In genomic region chr12:85405781-85406522, GRCh38 we compare ENCODE assay signal across 14 cellular contexts.
DNase-seq lines count a peak whose midpoint lies in the region; ATAC-seq and TF ChIP-seq lines count a peak whose summit lies in the region.
"Had no signal": no experiment of that assay in that cellular context is flagged by ENCODE, and none has a peak within 500 bp of the region (broad histone marks: within the 10 kb centered on the region; RNA-seq: fewer than 3 reads in every experiment).

No MANE protein-coding gene starts in this region.

- DNase-seq in AG10803 (ENCODE audit: low read depth) (peak; percentile 92), LHCN-M2 (ENCODE audit: low read depth) (peak; percentile 50), cardiac fibroblast (ENCODE audit: low read depth in 2 of 2) (peak; percentile 55 to 63), myocyte (ENCODE audit: low read depth) (peak; percentile 17), amygdala (lab: John Stamatoyannopoulos, UW) (no peak), amniotic stem cell (lab: John Stamatoyannopoulos, UW) (no peak)
- no peak for DNase-seq in stimulated activated naive CD4-positive, alpha-beta T cell treated with Interleukin-2 at 50 U/mL for 16 hours (lab: John Stamatoyannopoulos, UW)
- DNase-seq: dermis blood vessel endothelial cell; NCI-H187; stimulated activated CD4-positive, alpha-beta T cell treated with anti-CD3 and anti-CD28 coated beads, Interleukin-4, amount 100 ng/mL, for 1 hour; WERI-Rb-1 had no signal

- TF ChIP-seq CTCF in AG10803 (conservative IDR thresholded peaks at IDR 0.05; ENCODE audit: low read length) (no peak), cardiac fibroblast (IDR thresholded peaks at IDR 0.05; ENCODE audit: low read depth, low read length) (no peak)

- no peak for ATAC-seq in HG02981 (IDR thresholded peaks at IDR 0.05; ENCODE audit: unreplicated experiment)
- ATAC-seq: stimulated activated memory B cell treated with anti-CD40 and anti-IgM and Interleukin-4, amounts not matched to agents 10 μg/mL and 1 μg/mL and 100 μg/mL, for 72 hours had no signal

- H3K4me3 ChIP-seq in AG10803 (ENCODE audit: low read length) = no peak overlapping the region
- no peak overlapping the region for H3K4me3 ChIP-seq in cardiac fibroblast (replicated peaks in 1 of 2; ENCODE audit: low read depth in 2 of 2, low read length in 2 of 2)
- H3K4me3 ChIP-seq: SJSA1 had no signal

Comparison
In these comparisons a context has a peak if more than half of its experiments do, and no peak if none do; other contexts are left out.
1. DNase-seq: peak in AG10803 (single experiment), LHCN-M2 (single experiment), cardiac fibroblast (2 of 2) and myocyte (single experiment); none in amygdala (0 of 56), amniotic stem cell (single experiment) and stimulated activated naive CD4-positive, alpha-beta T cell treated with Interleukin-2 at 50 U/mL for 16 hours (single experiment).